9 cellular contexts compared by ENCODE assay signal in genomic region chr5:135887447-135887864, GRCh38. TPM values are rescaled to one million over a fixed set of nuclear protein-coding genes. Genes with fewer than 3 reads are reported as not detected.
DNase-seq lines count a peak whose midpoint lies in the region; ATAC-seq, FAIRE-seq and TF ChIP-seq lines count a peak whose summit lies in the region.
"Had no signal": no experiment of that assay in that cellular context is flagged by ENCODE, and none has a peak within 500 bp of the region (broad histone marks: within the 10 kb centered on the region; RNA-seq: fewer than 3 reads in every experiment).

No MANE protein-coding gene starts in this region.

- peaks cover 38% of the 10 kb centered on the region for H3K27me3 Mint-ChIP-seq in activated naive CD4-positive, alpha-beta T cell treated with anti-CD3 and anti-CD28 coated beads, Interleukin-2, amount 10 ng/mL, durations not matched to agents 7 days and 5 days

- no peak overlapping the region for H3K4me3 ChIP-seq in heart left ventricle

- 6 to 11% (median 9%) methylated on average over 8 of the region's 8 CpGs for WGBS in heart left ventricle, 4 donors

- peak; percentile 68 to 90 (median 86) for ATAC-seq in heart left ventricle

- H3K9me3 Mint-ChIP-seq in activated naive CD4-positive, alpha-beta T cell treated with anti-CD3 and anti-CD28 coated beads, Interleukin-2, amount 10 ng/mL, durations not matched to agents 7 days and 5 days, result no peaks in the 10 kb centered on the region
- H3K9me3 Mint-ChIP-seq: stimulated activated naive CD8-positive, alpha-beta T cell treated with anti-CD3 and anti-CD28 coated beads, Interleukin-15, Interleukin-2, amounts not matched to agents 100 ng/mL and 50 ng/mL, for 24 hours had no signal

- no peak for FAIRE-seq in H54 (lab: Jason Lieb, UNC)

- H3K27ac ChIP-seq in heart left ventricle, result no peak overlapping the region

- DNase-seq in GM10248 (ENCODE audit: extremely low spot score) (peak; percentile 72), H54 (ENCODE audit: insufficient read length, low spot score) (peak; percentile 64), LHCN-M2 (ENCODE audit: low read depth) (peak; percentile 50), SHP77 treated with DMSO at 0.1 percent for 48 hours (lab: John Stamatoyannopoulos, UW) (peak; percentile 55), heart left ventricle (peak; percentile 39 to 67 (median 51)), renal cortical epithelial cell (ENCODE audit: low read depth) (peak; percentile 50), posterior vena cava (ENCODE audit: low spot score) (no peak)
- DNase-seq in activated naive CD4-positive, alpha-beta T cell treated with anti-CD3 and anti-CD28 coated beads, Interleukin-2, amount 10 ng/mL, durations not matched to agents 7 days and 5 days, result peak; percentile 74

- H3K27ac Mint-ChIP-seq in activated naive CD4-positive, alpha-beta T cell treated with anti-CD3 and anti-CD28 coated beads, Interleukin-2, amount 10 ng/mL, durations not matched to agents 7 days and 5 days, result no peak overlapping the region
- H3K27ac Mint-ChIP-seq: stimulated activated naive CD8-positive, alpha-beta T cell treated with anti-CD3 and anti-CD28 coated beads, Interleukin-15, Interleukin-2, amounts not matched to agents 100 ng/mL and 50 ng/mL, for 24 hours had no signal

- intact Hi-C loops in heart left ventricle (cut with DNase I) (loop anchor here in 8 of 10 donors (1.0 to 10.0 kb wide), 8 partner anchors 175 to 887 kb away; no protein-coding TSS in a partner anchor), posterior vena cava (cut with DNase I) (loop anchor here (5.0 kb wide), 2 partner anchors 320 to 325 kb away; no protein-coding TSS in a partner anchor)

- TF ChIP-seq POLR2A in H54 (IDR thresholded peaks at IDR 0.05; ENCODE audit: low read depth, low read length) (no peak), heart left ventricle (IDR thresholded peaks at IDR 0.05) (no peak)

- POLR2A ChIA-PET in GM10248 (lab: Yijun Ruan, JAX), result no interaction called here

- H3K4me1 ChIP-seq in heart left ventricle, result peaks cover 0 to 9% (median 3%) of the 10 kb centered on the region in 12 donors

- H3K9me3 ChIP-seq in heart left ventricle, result no peaks in the 10 kb centered on the region

- H3K27me3 ChIP-seq in heart left ventricle, result peaks cover 0 to 38% (median 2%) of the 10 kb centered on the region in 9 donors

- no peak overlapping the region for H3K4me3 Mint-ChIP-seq in activated naive CD4-positive, alpha-beta T cell treated with anti-CD3 and anti-CD28 coated beads, Interleukin-2, amount 10 ng/mL, durations not matched to agents 7 days and 5 days
- H3K4me3 Mint-ChIP-seq: stimulated activated naive CD8-positive, alpha-beta T cell treated with anti-CD3 and anti-CD28 coated beads, Interleukin-15, Interleukin-2, amounts not matched to agents 100 ng/mL and 50 ng/mL, for 24 hours had no signal

- TF ChIP-seq CTCF in GM10248 (IDR thresholded peaks at IDR 0.05; ENCODE audit: control extremely low read depth, extremely low read depth, low read depth, missing control alignments) (peak; percentile 78), heart left ventricle (IDR thresholded peaks at IDR 0.05) (peak; percentile 72 to 90 (median 84))

- peaks cover 6% of the 10 kb centered on the region for H3K4me1 Mint-ChIP-seq in activated naive CD4-positive, alpha-beta T cell treated with anti-CD3 and anti-CD28 coated beads, Interleukin-2, amount 10 ng/mL, durations not matched to agents 7 days and 5 days

- H3K36me3 Mint-ChIP-seq in activated naive CD4-positive, alpha-beta T cell treated with anti-CD3 and anti-CD28 coated beads, Interleukin-2, amount 10 ng/mL, durations not matched to agents 7 days and 5 days, result no peaks in the 10 kb centered on the region

- CTCF ChIA-PET in GM10248 (lab: Yijun Ruan, JAX), result interaction anchor here (0.8 to 7.7 kb wide), 7 partner anchors 9 to 882 kb away, joined by 3 to 50 read pairs (median 4); no protein-coding TSS in a partner anchor
- CTCF ChIA-PET in activated naive CD4-positive, alpha-beta T cell treated with anti-CD3 and anti-CD28 coated beads, Interleukin-2, amount 10 ng/mL, durations not matched to agents 7 days and 5 days (lab: Charles Lee), result interaction anchor here (1.2 to 1.3 kb wide), 2 partner anchors 194 to 324 kb away, joined by 3 to 4 read pairs; no protein-coding TSS in a partner anchor

- no peaks in the 10 kb centered on the region for H3K36me3 ChIP-seq in heart left ventricle

RNA-seq across cellular contexts. Expression of gene IL9, which starts 8.2 kb away (rescaled TPM):
- not detected in 2 replicates for total RNA-seq in LHCN-M2 (2014; rRNA removed)
- not detected for polyA plus RNA-seq in LHCN-M2 (2012)
- total RNA-seq in heart left ventricle, result not detected
- polyA plus RNA-seq in heart left ventricle, result not detected
- not detected in 2 replicates for total RNA-seq in renal cortical epithelial cell
- total RNA-seq in posterior vena cava, result not detected

RNA-seq across cellular contexts. Expression of gene SLC25A48, which starts 53.0 kb away (rescaled TPM):
- total RNA-seq in LHCN-M2 (2014; rRNA removed), result not detected in 2 replicates
- polyA plus RNA-seq in LHCN-M2 (2012), result not detected
- total RNA-seq in heart left ventricle, result 1 to 10 TPM in 2 of 9 donors, under 1 TPM in 1, not detected in 6; 0.72 to 3.5 (median 1.7) TPM
- 1 to 10 TPM in 1 of 2 donors, under 1 TPM in 1; 0.38 to 8.7 TPM for polyA plus RNA-seq in heart left ventricle
- not detected in 2 replicates for total RNA-seq in renal cortical epithelial cell
- total RNA-seq in posterior vena cava, result under 1 TPM; 0.10 to 0.19 TPM
